In genomic region chr3:126752303-126753190, GRCh38 we compare ENCODE assay signal across 7 cellular contexts. TPM values are rescaled to one million over a fixed set of nuclear protein-coding genes. Genes with fewer than 3 reads are reported as not detected.
DNase-seq lines count a peak whose midpoint lies in the region; ATAC-seq and TF ChIP-seq lines count a peak whose summit lies in the region.

No MANE protein-coding gene starts in this region.

- ATAC-seq in HG03342 (IDR thresholded peaks at IDR 0.05; ENCODE audit: unreplicated experiment) (peak; percentile 77), esophagus mucosa (peak; percentile 76)
- peak; percentile 77 for ATAC-seq in stimulated activated naive CD8-positive, alpha-beta T cell treated with anti-CD3 and anti-CD28 coated beads, Interleukin-15, Interleukin-2, amounts not matched to agents 100 U/mL and 50 U/mL, for 24 hours

- DNase-seq in NCI-H748 (lab: John Stamatoyannopoulos, UW; ENCODE audit: unreplicated experiment) (peak; percentile 54), myocyte (ENCODE audit: low read depth) (peak; percentile 90)
- DNase-seq in activated CD8-positive, alpha-beta memory T cell treated with anti-CD3 and anti-CD28 coated beads, Interleukin-2, amount 50 U/mL, for 1 hour (ENCODE audit: extremely low read depth) = peak; percentile 3
- peak; percentile 66 for DNase-seq in stimulated activated naive CD8-positive, alpha-beta T cell treated with anti-CD3 and anti-CD28 coated beads, Interleukin-15, Interleukin-2, amounts not matched to agents 100 U/mL and 50 U/mL, for 24 hours

- peak; percentile 45 for TF ChIP-seq CTCF in GM12801 (IDR thresholded peaks at IDR 0.05; ENCODE audit: extremely low read depth, insufficient read length)

RNA-seq across cellular contexts. Expression of gene CHCHD6, which starts 48.5 kb away (rescaled TPM):
- 9.2 TPM for total RNA-seq in esophagus mucosa
- total RNA-seq in myocyte = 11.8 and 21.9 TPM in 2 replicates
- polyA plus RNA-seq in myocyte (2012) = 37.7 TPM

Comparison
In these comparisons a context has a peak if more than half of its experiments do, and no peak if none do; other contexts are left out.
1. Peak in every context shown above with its lines: DNase-seq and ATAC-seq.
2. DNase-seq: peak in every context shown above with its lines; median percentile 90 in myocyte; 66 in stimulated activated naive CD8-positive, alpha-beta T cell treated with anti-CD3 and anti-CD28 coated beads, Interleukin-15, Interleukin-2, amounts not matched to agents 100 U/mL and 50 U/mL, for 24 hours; 54 in NCI-H748; 3 in activated CD8-positive, alpha-beta memory T cell treated with anti-CD3 and anti-CD28 coated beads, Interleukin-2, amount 50 U/mL, for 1 hour.